In genomic region chr22:29461263-29461662, GRCh38 we compare ENCODE assay signal across 39 cellular contexts. TPM values are rescaled to one million over a fixed set of nuclear protein-coding genes. Genes with fewer than 3 reads are reported as not detected.
"Had no signal": no experiment of that assay in that cellular context is flagged by ENCODE, and none has a peak within 500 bp of the region (broad histone marks: within the 10 kb centered on the region; RNA-seq: fewer than 3 reads in every experiment).

No MANE protein-coding gene starts in this region.

- H3K9me3 ChIP-seq: adrenal gland, body of pancreas, breast epithelium had no signal

- H3K27ac Mint-ChIP-seq: activated B cell treated with CpG ODN at 0.5 μM for 24 hours; activated CD4-positive, alpha-beta memory T cell treated with anti-CD3 and anti-CD28 coated beads for 36 hours; activated CD4-positive, alpha-beta T cell treated with anti-CD3 and anti-CD28 coated beads, Interleukin-2, amount 10 ng/mL, durations not matched to agents 24 days and 14 days; activated CD8-positive, alpha-beta T cell treated with anti-CD3 and anti-CD28 coated beads for 36 hours; activated naive CD4-positive, alpha-beta T cell treated with anti-CD3 and anti-CD28 coated beads for 36 hours; activated naive CD8-positive, alpha-beta T cell treated with anti-CD3 and anti-CD28 coated beads for 36 hours; activated T-cell treated with anti-CD3 and anti-CD28 coated beads, Interleukin-2, amount 50 U/mL, for 72 hours; activated T-helper 1 cell treated with anti-CD3 and anti-CD28 coated beads, Interleukin-12 subunit alpha, Interleukin-12 subunit beta, Interleukin-2, Interleukin-4 antibody, amounts not matched to agents 30 ng/mL and 10 ng/mL and 1 ng/mL, durations not matched to agents 14 hours and 24 hours and 36 hours; activated T-helper 17 cell treated with anti-CD3 and anti-CD28 coated beads, Interleukin-2, amount 50 U/mL, for 72 hours; T-cell; T-helper 17 cell had no signal

- FAIRE-seq: astrocyte, TTC549 had no signal

- H3K36me3 Mint-ChIP-seq: activated CD4-positive, alpha-beta memory T cell treated with anti-CD3 and anti-CD28 coated beads for 36 hours; activated naive CD4-positive, alpha-beta T cell treated with anti-CD3 and anti-CD28 coated beads, Interleukin-2, amount 50 U/mL, for 72 hours; activated naive CD8-positive, alpha-beta T cell treated with anti-CD3 and anti-CD28 coated beads for 36 hours; T-cell had no signal

- H3K4me1 ChIP-seq: adrenal gland, body of pancreas, breast epithelium had no signal

- H3K27ac ChIP-seq: adrenal gland, body of pancreas, brain microvascular endothelial cell, breast epithelium, VCaP had no signal

- H3K27me3 ChIP-seq: adrenal gland, body of pancreas, brain microvascular endothelial cell, breast epithelium had no signal

- H3K4me3 Mint-ChIP-seq: activated B cell treated with CpG ODN at 0.5 μM for 24 hours; activated CD4-positive, alpha-beta memory T cell treated with anti-CD3 and anti-CD28 coated beads for 36 hours; activated CD4-positive, alpha-beta T cell treated with anti-CD3 and anti-CD28 coated beads, Interleukin-2, amount 10 ng/mL, durations not matched to agents 24 days and 14 days; activated CD8-positive, alpha-beta T cell treated with anti-CD3 and anti-CD28 coated beads for 36 hours; activated naive CD4-positive, alpha-beta T cell treated with anti-CD3 and anti-CD28 coated beads for 36 hours; activated naive CD8-positive, alpha-beta T cell treated with anti-CD3 and anti-CD28 coated beads for 36 hours; activated T-cell treated with anti-CD3 and anti-CD28 coated beads, Interleukin-2, amount 50 U/mL, for 4 hours; activated T-cell treated with anti-CD3 and anti-CD28 coated beads, Interleukin-2, amount 50 U/mL, for 72 hours; activated T-helper 1 cell treated with anti-CD3 and anti-CD28 coated beads, Interleukin-12 subunit alpha, Interleukin-12 subunit beta, Interleukin-2, Interleukin-4 antibody, amounts not matched to agents 30 ng/mL and 10 ng/mL and 1 ng/mL, durations not matched to agents 14 hours and 24 hours and 36 hours; activated T-helper 17 cell treated with anti-CD3 and anti-CD28 coated beads, Interleukin-2, amount 50 U/mL, for 72 hours; T-cell; T-helper 17 cell had no signal

- DNase-seq: activated B cell treated with CpG ODN at 0.5 μM for 24 hours; activated CD4-positive, alpha-beta memory T cell treated with anti-CD3 and anti-CD28 coated beads for 36 hours; activated CD4-positive, alpha-beta T cell treated with anti-CD3 and anti-CD28 coated beads for 4 hours; activated CD4-positive, alpha-beta T cell treated with anti-CD3 and anti-CD28 coated beads, Interleukin-2, amount 10 ng/mL, durations not matched to agents 24 days and 14 days; activated CD4-positive, alpha-beta T cell treated with anti-CD3 and anti-CD28 coated beads, Interleukin-2, amount 50 U/mL, for 1 hour; activated CD4-positive, alpha-beta T cell treated with anti-CD3 and anti-CD28 coated beads, Interleukin-2, amount 50 U/mL, for 4 hours; activated CD4-positive, CD25-positive, alpha-beta regulatory T cell treated with anti-CD3 and anti-CD28 coated beads, Interleukin-2, amount 50 U/mL, for 72 hours; activated CD8-positive, alpha-beta memory T cell treated with anti-CD3 and anti-CD28 coated beads, Interleukin-2, amount 50 U/mL, for 4 hours; activated CD8-positive, alpha-beta T cell treated with anti-CD3 and anti-CD28 coated beads for 36 hours; activated effector memory CD4-positive, alpha-beta T cell treated with anti-CD3 and anti-CD28 coated beads, Interleukin-2, amount 50 U/mL, for 16 hours; activated gamma-delta T cell treated with Interleukin-2 at 50 U/mL for 16 hours; activated naive CD4-positive, alpha-beta T cell; activated naive CD4-positive, alpha-beta T cell treated with anti-CD3 and anti-CD28 coated beads for 36 hours; activated naive CD4-positive, alpha-beta T cell treated with anti-CD3 and anti-CD28 coated beads, Interleukin-2, amount 50 U/mL, for 16 hours; activated naive CD8-positive, alpha-beta T cell treated with anti-CD3 and anti-CD28 coated beads for 36 hours; activated T-cell treated with anti-CD3 and anti-CD28 coated beads for 4 hours; activated T-cell treated with anti-CD3 and anti-CD28 coated beads, Interleukin-2, amount 50 U/mL, for 1 hour; activated T-cell treated with anti-CD3 and anti-CD28 coated beads, Interleukin-2, amount 50 U/mL, for 4 hours; activated T-cell treated with anti-CD3 and anti-CD28 coated beads, Interleukin-2, amount 50 U/mL, for 72 hours; adrenal gland; amniotic stem cell; aorta; body of pancreas; brain microvascular endothelial cell; central memory CD4-positive, alpha-beta T cell; T-cell; T-helper 17 cell; T-helper 9 cell had no signal

- ATAC-seq: activated CD8-positive, alpha-beta T cell treated with anti-CD3 and anti-CD28 coated beads for 36 hours; activated naive CD4-positive, alpha-beta T cell treated with anti-CD3 and anti-CD28 coated beads, Interleukin-2, amount 50 U/mL, for 72 hours; activated T-cell treated with anti-CD3 and anti-CD28 coated beads, Interleukin-2, amount 50 U/mL, for 4 hours; activated T-cell treated with anti-CD3 and anti-CD28 coated beads, Interleukin-2, amount 50 U/mL, for 72 hours; activated T-helper 17 cell treated with anti-CD3 and anti-CD28 coated beads, Interleukin-2, amount 50 U/mL, for 72 hours; body of pancreas; T-cell; T-helper 17 cell had no signal

- H3K36me3 ChIP-seq: adrenal gland, brain microvascular endothelial cell, breast epithelium had no signal

- H3K4me1 Mint-ChIP-seq: activated B cell treated with CpG ODN at 0.5 μM for 24 hours; activated CD4-positive, alpha-beta T cell treated with anti-CD3 and anti-CD28 coated beads, Interleukin-2, amount 10 ng/mL, durations not matched to agents 24 days and 14 days; activated naive CD8-positive, alpha-beta T cell treated with anti-CD3 and anti-CD28 coated beads for 36 hours; activated T-helper 17 cell treated with anti-CD3 and anti-CD28 coated beads, Interleukin-2, amount 50 U/mL, for 72 hours; T-cell; T-helper 17 cell had no signal

- H3K27me3 Mint-ChIP-seq: activated CD4-positive, alpha-beta memory T cell treated with anti-CD3 and anti-CD28 coated beads for 36 hours; activated CD4-positive, alpha-beta T cell treated with anti-CD3 and anti-CD28 coated beads, Interleukin-2, amount 10 ng/mL, durations not matched to agents 24 days and 14 days; activated CD8-positive, alpha-beta T cell treated with anti-CD3 and anti-CD28 coated beads for 36 hours; activated naive CD8-positive, alpha-beta T cell treated with anti-CD3 and anti-CD28 coated beads for 36 hours; activated T-helper 17 cell treated with anti-CD3 and anti-CD28 coated beads, Interleukin-2, amount 50 U/mL, for 72 hours; T-cell; T-helper 17 cell had no signal

- H3K4me3 ChIP-seq: adrenal gland, body of pancreas, breast epithelium had no signal

- H3K9me3 Mint-ChIP-seq: activated B cell treated with CpG ODN at 0.5 μM for 24 hours; activated CD4-positive, alpha-beta memory T cell treated with anti-CD3 and anti-CD28 coated beads for 36 hours; activated CD4-positive, alpha-beta T cell treated with anti-CD3 and anti-CD28 coated beads, Interleukin-2, amount 10 ng/mL, durations not matched to agents 24 days and 14 days; activated CD8-positive, alpha-beta T cell treated with anti-CD3 and anti-CD28 coated beads for 36 hours; activated naive CD4-positive, alpha-beta T cell treated with anti-CD3 and anti-CD28 coated beads for 36 hours; activated naive CD4-positive, alpha-beta T cell treated with anti-CD3 and anti-CD28 coated beads, Interleukin-2, amount 50 U/mL, for 72 hours; activated naive CD8-positive, alpha-beta T cell treated with anti-CD3 and anti-CD28 coated beads for 36 hours; activated T-cell treated with anti-CD3 and anti-CD28 coated beads, Interleukin-2, amount 50 U/mL, for 4 hours; activated T-cell treated with anti-CD3 and anti-CD28 coated beads, Interleukin-2, amount 50 U/mL, for 72 hours; activated T-helper 1 cell treated with anti-CD3 and anti-CD28 coated beads, Interleukin-12 subunit alpha, Interleukin-12 subunit beta, Interleukin-2, Interleukin-4 antibody, amounts not matched to agents 30 ng/mL and 10 ng/mL and 1 ng/mL, durations not matched to agents 14 hours and 24 hours and 36 hours; activated T-helper 17 cell treated with anti-CD3 and anti-CD28 coated beads, Interleukin-2, amount 50 U/mL, for 72 hours; T-cell had no signal

RNA-seq across cellular contexts. Expression of gene RFPL1, which starts 22.9 kb away (rescaled TPM):
- total RNA-seq: activated B cell treated with CpG ODN at 0.5 μM for 24 hours; activated CD4-positive, alpha-beta memory T cell treated with anti-CD3 and anti-CD28 coated beads for 36 hours; activated CD4-positive, alpha-beta T cell treated with anti-CD3 and anti-CD28 coated beads, Interleukin-2, amount 10 ng/mL, durations not matched to agents 24 days and 14 days; activated CD8-positive, alpha-beta memory T cell treated with anti-CD3 and anti-CD28 coated beads for 36 hours; activated CD8-positive, alpha-beta T cell treated with anti-CD3 and anti-CD28 coated beads for 36 hours; activated naive CD4-positive, alpha-beta T cell treated with anti-CD3 and anti-CD28 coated beads for 36 hours; activated naive CD4-positive, alpha-beta T cell treated with anti-CD3 and anti-CD28 coated beads, Interleukin-2, amount 50 U/mL, for 72 hours; activated naive CD8-positive, alpha-beta T cell treated with anti-CD3 and anti-CD28 coated beads for 36 hours; activated T-cell treated with anti-CD3 and anti-CD28 coated beads, Interleukin-2, amount 50 U/mL, for 4 hours; activated T-cell treated with anti-CD3 and anti-CD28 coated beads, Interleukin-2, amount 50 U/mL, for 72 hours; activated T-helper 1 cell treated with anti-CD3 and anti-CD28 coated beads, Interleukin-12 subunit alpha, Interleukin-12 subunit beta, Interleukin-2, Interleukin-4 antibody, amounts not matched to agents 30 ng/mL and 10 ng/mL and 1 ng/mL, durations not matched to agents 14 hours and 24 hours and 36 hours; activated T-helper 17 cell treated with anti-CD3 and anti-CD28 coated beads, Interleukin-2, amount 50 U/mL, for 72 hours; adrenal gland; aorta; astrocyte; body of pancreas; breast epithelium; cardiac septum; cerebellum; T-helper 1 cell treated with Interleukin-12 subunit alpha and Interleukin-12 subunit beta and Interleukin-4 antibody, amounts not matched to agents 30 ng/mL and 1 ng/mL, for 36 hours; T-helper 17 cell had no signal
- polyA plus RNA-seq: adrenal gland, aorta had no signal
